ENCODE assay signal across 1 cellular context in genomic region chr16:81005644-81006471, GRCh38.
A peak's percentile ranks its signal among the peaks of the same experiment; 100 is the strongest.
TF ChIP-seq lines count a peak whose summit lies in the region.

No MANE protein-coding gene starts in this region.

TF ChIP-seq in GM12878, 131 proteins besides CTCF, POLR2A, EP300 and RAD21 (continued from another document):
- TF ChIP-seq ZBTB40 (IDR thresholded peaks at IDR 0.05; ENCODE audit: borderline replicate concordance): peak; percentile 63; the same call in 1 of the 2 replicates
- no peak for TF ChIP-seq BMI1 (IDR thresholded peaks at IDR 0.05; ENCODE audit: borderline replicate concordance)
- no peak for TF ChIP-seq ATF3 (IDR thresholded peaks at IDR 0.05; ENCODE audit: borderline replicate concordance, extremely low read depth, low read depth, low read length)
- TF ChIP-seq MLLT1 (IDR thresholded peaks at IDR 0.05): peak; percentile 99
- TF ChIP-seq RUNX3 (IDR thresholded peaks at IDR 0.05; ENCODE audit: low read length): no peak
- TF ChIP-seq, protein P1, sequence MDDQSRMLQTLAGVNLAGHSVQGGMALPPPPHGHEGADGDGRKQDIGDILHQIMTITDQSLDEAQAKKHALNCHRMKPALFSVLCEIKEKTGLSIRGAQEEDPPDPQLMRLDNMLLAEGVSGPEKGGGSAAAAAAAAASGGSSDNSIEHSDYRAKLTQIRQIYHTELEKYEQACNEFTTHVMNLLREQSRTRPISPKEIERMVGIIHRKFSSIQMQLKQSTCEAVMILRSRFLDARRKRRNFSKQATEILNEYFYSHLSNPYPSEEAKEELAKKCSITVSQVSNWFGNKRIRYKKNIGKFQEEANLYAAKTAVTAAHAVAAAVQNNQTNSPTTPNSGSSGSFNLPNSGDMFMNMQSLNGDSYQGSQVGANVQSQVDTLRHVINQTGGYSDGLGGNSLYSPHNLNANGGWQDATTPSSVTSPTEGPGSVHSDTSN (IDR thresholded peaks at IDR 0.05; ENCODE audit: insufficient replicate concordance, low read depth, low read length): peak; percentile 82
- no peak for TF ChIP-seq POU2F2 (IDR thresholded peaks at IDR 0.05; ENCODE audit: borderline replicate concordance, low read depth, low read length)
- TF ChIP-seq PKNOX1 (IDR thresholded peaks at IDR 0.05): peak; percentile 92
